Comparison of ENCODE assay signal across 1 cellular context in the genomic region with DNA sequence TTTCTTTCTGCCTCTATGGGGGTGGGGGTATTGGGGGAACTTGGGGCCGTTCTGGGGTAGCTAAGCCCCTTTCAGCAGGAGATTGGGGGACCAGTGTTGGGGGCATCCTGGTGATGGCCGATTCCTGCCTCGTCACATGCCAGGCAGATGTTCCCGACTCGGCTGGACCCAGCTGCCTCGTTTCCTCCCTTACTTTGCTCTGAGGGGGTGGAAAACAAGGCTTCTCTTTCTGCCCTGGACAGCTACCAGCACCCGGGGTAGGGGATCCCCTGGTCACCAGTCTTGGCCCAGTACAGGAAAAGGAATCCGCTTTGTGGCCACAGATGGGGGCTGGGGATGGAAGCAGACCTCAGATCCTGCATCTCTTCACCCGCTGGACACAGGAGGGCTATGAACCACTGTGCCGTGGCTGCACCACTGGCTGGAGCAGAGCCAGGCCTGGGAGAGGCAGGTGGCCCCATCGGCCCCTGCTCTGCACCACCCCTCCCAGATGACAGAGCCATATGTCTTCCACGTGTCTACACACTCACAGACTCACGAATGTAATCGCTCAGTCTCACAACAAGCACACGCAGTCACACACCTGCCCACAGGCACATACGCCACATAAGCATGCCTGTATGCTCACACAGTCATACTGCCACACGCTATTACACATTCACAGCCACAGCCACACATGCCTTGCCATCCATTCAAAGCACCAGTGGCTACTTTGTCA.
TF ChIP-seq lines count a peak whose summit lies in the region.

No MANE protein-coding gene starts in this region.

TF ChIP-seq in K562, 482 proteins besides CTCF, POLR2A, EP300 and RAD21:
- TF ChIP-seq E2F3 (CRISPR knock-in tag; IDR thresholded peaks at IDR 0.05) = no peak
- TF ChIP-seq KHSRP (IDR thresholded peaks at IDR 0.05) = no peak
- TF ChIP-seq E2F5 (CRISPR knock-in tag; IDR thresholded peaks at IDR 0.05) = no peak
- no peak for TF ChIP-seq GMEB1 (CRISPR knock-in tag; IDR thresholded peaks at IDR 0.05)
